Comparison of ENCODE assay signal across 17 cellular contexts in genomic region chr14:99535448-99535847, GRCh38. TPM values are rescaled to one million over a fixed set of nuclear protein-coding genes. Genes with fewer than 3 reads are reported as not detected.
DNase-seq lines count a peak whose midpoint lies in the region; ATAC-seq, FAIRE-seq and TF ChIP-seq lines count a peak whose summit lies in the region.
"Had no signal": no experiment of that assay in that cellular context is flagged by ENCODE, and none has a peak within 500 bp of the region (broad histone marks: within the 10 kb centered on the region; RNA-seq: fewer than 3 reads in every experiment).

No MANE protein-coding gene starts in this region.

- intact Hi-C loops in sigmoid colon (cut with DNase I) = loop anchor here (5.0 kb wide), 1 partner anchor 67 kb away; the partner anchor contains the start of gene CCDC85C

- H3K4me1 ChIP-seq in astrocyte (ENCODE audit: insufficient read depth, low read length) (peaks cover 62% of the 10 kb centered on the region), muscle layer of colon (ENCODE audit: insufficient read depth, low read length) (peaks cover 51% of the 10 kb centered on the region), sigmoid colon (peaks cover 0 to 83% (median 80%) of the 10 kb centered on the region in 4 donors)

- no peaks in the 10 kb centered on the region for H3K9me3 Mint-ChIP-seq in astrocyte (ENCODE audit: unreplicated experiment)

- ATAC-seq in HG02610 (IDR thresholded peaks at IDR 0.05; ENCODE audit: unreplicated experiment) (no peak), GM19467 (IDR thresholded peaks at IDR 0.05; ENCODE audit: unreplicated experiment) (no peak)
- ATAC-seq: K562 had no signal

- H3K9ac ChIP-seq in astrocyte (ENCODE audit: low read length) (peak overlapping the region; percentile 53), muscle layer of colon (ENCODE audit: low read length) (no peak overlapping the region)

- no peaks in the 10 kb centered on the region for H3K36me3 ChIP-seq in MG63
- H3K36me3 ChIP-seq in astrocyte (ENCODE audit: insufficient read depth, low read length) = no peaks in the 10 kb centered on the region
- H3K36me3 ChIP-seq in muscle layer of colon (ENCODE audit: insufficient read depth, low read length) = no peaks in the 10 kb centered on the region
- peaks cover 0 to 4% (median 0%) of the 10 kb centered on the region in 4 donors for H3K36me3 ChIP-seq in sigmoid colon

- no peaks in the 10 kb centered on the region for H3K9me3 ChIP-seq in MG63
- H3K9me3 ChIP-seq in astrocyte (ENCODE audit: insufficient read depth, low read depth, low read length) = no peaks in the 10 kb centered on the region
- no peaks in the 10 kb centered on the region for H3K9me3 ChIP-seq in muscle layer of colon (ENCODE audit: low read length)
- H3K9me3 ChIP-seq in sigmoid colon = no peaks in the 10 kb centered on the region
- H3K9me3 ChIP-seq: Caco-2, SJSA1 had no signal

- H3K4me3 ChIP-seq in MG63 (no peak overlapping the region), astrocyte (ENCODE audit: insufficient read depth, low read depth, low read length) (no peak overlapping the region), muscle layer of colon (ENCODE audit: low read depth in 1 of 2, low read length in 2 of 2) (no peak overlapping the region), sigmoid colon (no peak overlapping the region)
- H3K4me3 ChIP-seq: K562, SJSA1 had no signal

- no peak for TF ChIP-seq EP300 in sigmoid colon (IDR thresholded peaks at IDR 0.05)

- no peak for FAIRE-seq in astrocyte (lab: Jason Lieb, UNC)
- FAIRE-seq: GM19239, K562 had no signal

- H3K27me3 ChIP-seq in MG63 (no peaks in the 10 kb centered on the region), astrocyte (ENCODE audit: insufficient read depth, low read length) (no peaks in the 10 kb centered on the region), muscle layer of colon (ENCODE audit: control insufficient read depth in 1 of 2, insufficient read depth in 2 of 2, low read length in 2 of 2) (no peaks in the 10 kb centered on the region), sigmoid colon (no peaks in the 10 kb centered on the region)
- H3K27me3 ChIP-seq: SJSA1 had no signal

- TF ChIP-seq CTCF in astrocyte (IDR thresholded peaks at IDR 0.05; ENCODE audit: insufficient read depth, low read depth, low read length) (no peak), sigmoid colon (IDR thresholded peaks at IDR 0.05) (no peak)

- H3K36me3 Mint-ChIP-seq in astrocyte (ENCODE audit: low read depth, unreplicated experiment) = no peaks in the 10 kb centered on the region

- H3K27ac ChIP-seq in astrocyte (ENCODE audit: low read depth, low read length) (no peak overlapping the region), muscle layer of colon (ENCODE audit: low read depth, low read length) (peak overlapping the region; percentile 45), sigmoid colon (peak overlapping the region; percentile 74 to 94 (median 87))
- H3K27ac ChIP-seq: C4-2B, SJSA1 had no signal

- H3K4me3 Mint-ChIP-seq in astrocyte (ENCODE audit: unreplicated experiment) = no peak overlapping the region

- DNase-seq in MG63 (peak; percentile 72), astrocyte (ENCODE audit: low read depth) (no peak), sigmoid colon (no peak), DMS53 treated with DMSO at 0.1 percent for 48 hours (lab: John Stamatoyannopoulos, UW; ENCODE audit: unreplicated experiment) (no peak)
- DNase-seq in NK-92 treated with Interleukin-12 subunit alpha and Interleukin-12 subunit beta, amount 100 ng/mL, for 24 hours (lab: John Stamatoyannopoulos, UW) = no peak
- DNase-seq: Caco-2, NCI-H187 treated with DMSO at 0.1 percent for 48 hours, NCI-H446, NCI-H69, OCI-M1 had no signal

- peaks cover 2% of the 10 kb centered on the region for H3K27me3 Mint-ChIP-seq in astrocyte (ENCODE audit: low read depth, unreplicated experiment)

- peak overlapping the region; percentile 61 for H3K4me2 ChIP-seq in astrocyte (ENCODE audit: low read length)

- peaks cover 1% of the 10 kb centered on the region for H4K20me1 ChIP-seq in astrocyte (ENCODE audit: insufficient read depth, low read length)

- WGBS in sigmoid colon, 2 donors = 88 to 91% methylated on average over 8 of the region's 8 CpGs

- H3K27ac Mint-ChIP-seq in astrocyte (ENCODE audit: unreplicated experiment) = no peak overlapping the region

- peaks cover 66% of the 10 kb centered on the region for H3K79me2 ChIP-seq in astrocyte (ENCODE audit: insufficient read depth, low read length)

- peaks cover 26% of the 10 kb centered on the region for H3K4me1 Mint-ChIP-seq in astrocyte (ENCODE audit: low read depth, unreplicated experiment)

- no peak for TF ChIP-seq POLR2A in sigmoid colon (IDR thresholded peaks at IDR 0.05)

- no peak overlapping the region for H2AFZ ChIP-seq in astrocyte (ENCODE audit: low read depth, low read length)

RNA-seq across cellular contexts. Expression of gene CCNK, which starts 54.2 kb away (rescaled TPM):
- total RNA-seq in MG63 (2014; rRNA removed; shearing (Covaris generic); ENCODE audit: low replicate concordance) = 2.9 and 7.9 TPM in 2 replicates
- total RNA-seq in astrocyte = 110 and 121 TPM in 2 replicates
- total RNA-seq in sigmoid colon = 10 to 100 TPM; 13.2 to 20.5 (median 18.4) TPM
- 10 to 100 TPM; 14.4 to 25.9 (median 17.6) TPM for polyA plus RNA-seq in sigmoid colon

RNA-seq across cellular contexts. Expression of gene SETD3, which starts 54.8 kb away (rescaled TPM):
- 37.8 and 48.0 TPM in 2 replicates for total RNA-seq in MG63 (2014; rRNA removed; shearing (Covaris generic); ENCODE audit: low replicate concordance)
- total RNA-seq in astrocyte (62.8 and 65.8 TPM in 2 replicates), sigmoid colon (100 to 1,000 TPM; 130 to 164 (median 152) TPM)
- polyA plus RNA-seq in sigmoid colon = 10 to 100 TPM; 34.6 to 54.7 (median 53.6) TPM
